Comparison of ENCODE assay signal across 16 cellular contexts in genomic region chr20:57996936-57997629, GRCh38.
DNase-seq lines count a peak whose midpoint lies in the region; ATAC-seq and TF ChIP-seq lines count a peak whose summit lies in the region.
"Had no signal": no experiment of that assay in that cellular context is flagged by ENCODE, and none has a peak within 500 bp of the region (broad histone marks: within the 10 kb centered on the region; RNA-seq: fewer than 3 reads in every experiment).

No MANE protein-coding gene starts in this region.

- H3K9me3 ChIP-seq in SJSA1 (replicated peaks), result no peaks in the 10 kb centered on the region

- H3K27ac ChIP-seq in SJSA1, result peak overlapping the region; percentile 82
- H3K27ac ChIP-seq: cardiac muscle cell had no signal

- H3K27me3 ChIP-seq in SJSA1 (replicated peaks), result no peaks in the 10 kb centered on the region

- TF ChIP-seq CTCF in fibroblast of pulmonary artery (IDR thresholded peaks at IDR 0.05; ENCODE audit: low read length, missing control alignments) (no peak), type B pancreatic cell (conservative IDR thresholded peaks at IDR 0.05) (no peak)

- no peaks in the 10 kb centered on the region for H3K36me3 Mint-ChIP-seq in activated naive CD8-positive, alpha-beta T cell treated with anti-CD3 and anti-CD28 coated beads, Interleukin-2, amount 50 U/mL, for 24 hours (ENCODE audit: low read depth)
- no peaks in the 10 kb centered on the region for H3K36me3 Mint-ChIP-seq in activated naive CD8-positive, alpha-beta T cell treated with anti-CD3 and anti-CD28 coated beads for 36 hours
- no peaks in the 10 kb centered on the region for H3K36me3 Mint-ChIP-seq in type B pancreatic cell

- no peak overlapping the region for H3K4me3 ChIP-seq in SJSA1
- H3K4me3 ChIP-seq in fibroblast of pulmonary artery (replicated peaks; ENCODE audit: low read depth, low read length), result no peak overlapping the region
- H3K4me3 ChIP-seq: cardiac muscle cell had no signal

- no peaks in the 10 kb centered on the region for H3K9me3 Mint-ChIP-seq in activated naive CD8-positive, alpha-beta T cell treated with anti-CD3 and anti-CD28 coated beads, Interleukin-2, amount 50 U/mL, for 24 hours
- H3K9me3 Mint-ChIP-seq in activated naive CD8-positive, alpha-beta T cell treated with anti-CD3 and anti-CD28 coated beads for 36 hours, result no peaks in the 10 kb centered on the region
- no peaks in the 10 kb centered on the region for H3K9me3 Mint-ChIP-seq in type B pancreatic cell

- peaks cover 14% of the 10 kb centered on the region for H3K4me1 Mint-ChIP-seq in activated naive CD8-positive, alpha-beta T cell treated with anti-CD3 and anti-CD28 coated beads, Interleukin-2, amount 50 U/mL, for 24 hours
- H3K4me1 Mint-ChIP-seq in activated naive CD8-positive, alpha-beta T cell treated with anti-CD3 and anti-CD28 coated beads for 36 hours, result peaks cover 11% of the 10 kb centered on the region
- H3K4me1 Mint-ChIP-seq in type B pancreatic cell (ENCODE audit: unreplicated experiment), result peaks cover 10% of the 10 kb centered on the region

- no peak overlapping the region for H3K27ac Mint-ChIP-seq in activated naive CD8-positive, alpha-beta T cell treated with anti-CD3 and anti-CD28 coated beads, Interleukin-2, amount 50 U/mL, for 24 hours
- H3K27ac Mint-ChIP-seq in activated naive CD8-positive, alpha-beta T cell treated with anti-CD3 and anti-CD28 coated beads for 36 hours, result no peak overlapping the region
- H3K27ac Mint-ChIP-seq in type B pancreatic cell, result no peak overlapping the region
- H3K27ac Mint-ChIP-seq: H9 had no signal

- peaks cover 48% of the 10 kb centered on the region for H3K4me1 ChIP-seq in SJSA1 (replicated peaks)

- H3K27me3 Mint-ChIP-seq in activated naive CD8-positive, alpha-beta T cell treated with anti-CD3 and anti-CD28 coated beads, Interleukin-2, amount 50 U/mL, for 24 hours, result peaks cover 34% of the 10 kb centered on the region
- H3K27me3 Mint-ChIP-seq in activated naive CD8-positive, alpha-beta T cell treated with anti-CD3 and anti-CD28 coated beads for 36 hours, result peaks cover 17% of the 10 kb centered on the region
- peaks cover 17% of the 10 kb centered on the region for H3K27me3 Mint-ChIP-seq in type B pancreatic cell

- no peak overlapping the region for H3K4me3 Mint-ChIP-seq in activated naive CD8-positive, alpha-beta T cell treated with anti-CD3 and anti-CD28 coated beads, Interleukin-2, amount 50 U/mL, for 24 hours
- H3K4me3 Mint-ChIP-seq in activated naive CD8-positive, alpha-beta T cell treated with anti-CD3 and anti-CD28 coated beads for 36 hours, result no peak overlapping the region
- no peak overlapping the region for H3K4me3 Mint-ChIP-seq in type B pancreatic cell
- H3K4me3 Mint-ChIP-seq: H9 had no signal

- no peaks in the 10 kb centered on the region for H3K36me3 ChIP-seq in SJSA1
- H3K36me3 ChIP-seq: cardiac muscle cell had no signal

- peak; percentile 21 for ATAC-seq in activated naive CD8-positive, alpha-beta T cell treated with anti-CD3 and anti-CD28 coated beads, Interleukin-2, amount 50 U/mL, for 24 hours
- ATAC-seq in HG02884 (IDR thresholded peaks at IDR 0.05; ENCODE audit: unreplicated experiment), result no peak
- ATAC-seq: HepG2 had no signal

- DNase-seq in activated naive CD8-positive, alpha-beta T cell treated with anti-CD3 and anti-CD28 coated beads, Interleukin-2, amount 50 U/mL, for 24 hours, result peak; percentile 8
- DNase-seq in activated naive CD8-positive, alpha-beta T cell treated with anti-CD3 and anti-CD28 coated beads for 36 hours, result no peak
- peak; percentile 75 to 80 for DNase-seq in SJSA1 (ENCODE audit: low read depth in 1 of 2, low spot score in 2 of 2)
- DNase-seq in fibroblast of pulmonary artery (ENCODE audit: low read depth), result peak; percentile 6
- DNase-seq in NCI-H510A (lab: John Stamatoyannopoulos, UW), result no peak
- DNase-seq in type B pancreatic cell (ENCODE audit: extremely low spot score, unreplicated experiment), result no peak
- DNase-seq in T-helper 1 cell, result no peak
- DNase-seq: activated effector memory CD4-positive, alpha-beta T cell treated with Interleukin-2 at 50 U/mL for 16 hours; AML-193; erythroblast; H9; midbrain; NCI-H1694 had no signal

Comparison
In these comparisons a context has a peak if more than half of its experiments do, and no peak if none do; other contexts are left out.
1. DNase-seq: peak in activated naive CD8-positive, alpha-beta T cell treated with anti-CD3 and anti-CD28 coated beads, Interleukin-2, amount 50 U/mL, for 24 hours (single experiment), SJSA1 (2 of 2) and fibroblast of pulmonary artery (single experiment); none in activated naive CD8-positive, alpha-beta T cell treated with anti-CD3 and anti-CD28 coated beads for 36 hours (single experiment), NCI-H510A (single experiment), type B pancreatic cell (single experiment) and T-helper 1 cell (0 of 5).